1 cellular context compared by ENCODE assay signal in the genomic region with DNA sequence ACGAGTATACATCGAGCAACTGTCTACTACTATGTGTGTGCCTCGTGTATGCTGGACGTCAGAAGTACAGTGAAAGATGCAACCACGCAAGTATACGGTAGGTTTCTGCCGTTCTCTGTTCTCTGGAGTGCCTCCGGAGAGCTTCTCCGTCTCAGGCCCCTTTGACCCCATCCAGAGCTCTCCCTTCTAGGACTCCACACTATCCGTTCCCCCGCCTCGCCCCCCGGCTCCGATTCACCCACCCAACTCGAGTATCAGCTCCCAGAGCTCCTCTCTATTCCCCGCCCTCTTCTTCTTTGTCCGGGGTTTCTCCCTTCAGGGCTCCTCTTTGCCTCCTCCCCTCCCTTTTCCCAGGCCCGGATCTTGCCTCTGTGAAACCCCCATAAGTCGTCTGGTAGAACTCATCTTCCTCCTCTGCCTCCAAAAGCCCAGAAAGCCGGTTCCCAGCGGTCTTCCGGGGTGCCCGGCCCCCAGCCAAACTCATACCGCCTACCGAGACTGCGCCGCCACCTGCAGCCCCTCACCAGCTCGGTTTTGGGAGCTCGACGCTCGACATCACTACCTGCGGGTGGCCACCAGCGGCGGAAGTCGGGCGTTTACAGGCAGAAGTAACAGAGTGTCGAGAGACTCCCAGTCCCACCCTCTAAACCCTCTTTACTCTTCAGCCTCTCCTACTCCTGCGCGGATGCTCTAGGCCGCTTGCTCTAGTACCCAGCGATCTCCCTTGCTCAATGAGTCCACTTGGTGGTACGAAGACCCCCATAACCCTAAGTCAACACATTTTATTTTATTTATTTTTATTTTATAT.
TF ChIP-seq lines count a peak whose summit lies in the region.

A gene with protein sequence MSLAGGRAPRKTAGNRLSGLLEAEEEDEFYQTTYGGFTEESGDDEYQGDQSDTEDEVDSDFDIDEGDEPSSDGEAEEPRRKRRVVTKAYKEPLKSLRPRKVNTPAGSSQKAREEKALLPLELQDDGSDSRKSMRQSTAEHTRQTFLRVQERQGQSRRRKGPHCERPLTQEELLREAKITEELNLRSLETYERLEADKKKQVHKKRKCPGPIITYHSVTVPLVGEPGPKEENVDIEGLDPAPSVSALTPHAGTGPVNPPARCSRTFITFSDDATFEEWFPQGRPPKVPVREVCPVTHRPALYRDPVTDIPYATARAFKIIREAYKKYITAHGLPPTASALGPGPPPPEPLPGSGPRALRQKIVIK (minus strand): TSS at position 560 of the 808 bp plus-strand sequence. CDS start 76 bp downstream, at position 484.

TF ChIP-seq in HepG2, 621 proteins besides CTCF, POLR2A, EP300 and RAD21 (continued from another document and continues in another):
- TF ChIP-seq ZFP36L2 (CRISPR knock-in tag; IDR thresholded peaks at IDR 0.05): no peak
- TF ChIP-seq, protein P1, sequence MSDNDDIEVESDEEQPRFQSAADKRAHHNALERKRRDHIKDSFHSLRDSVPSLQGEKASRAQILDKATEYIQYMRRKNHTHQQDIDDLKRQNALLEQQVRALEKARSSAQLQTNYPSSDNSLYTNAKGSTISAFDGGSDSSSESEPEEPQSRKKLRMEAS (IDR thresholded peaks at IDR 0.05): peak; percentile 36
- peak; percentile 79; the same call in 1 of the 2 replicates for TF ChIP-seq CBX5 (CRISPR knock-in tag; IDR thresholded peaks at IDR 0.05; ENCODE audit: borderline replicate concordance)
- TF ChIP-seq TARDBP (CRISPR knock-in tag; IDR thresholded peaks at IDR 0.05): peak; percentile 95
- TF ChIP-seq ARID2 (CRISPR knock-in tag; IDR thresholded peaks at IDR 0.05; ENCODE audit: borderline replicate concordance): 0 out of 2 replicates have a peak, but pooled peaks have one; percentile 55
- TF ChIP-seq CEBPB (IDR thresholded peaks at IDR 0.05; ENCODE audit: borderline replicate concordance, low read depth, low read length): no peak
- TF ChIP-seq FOXK2 (IDR thresholded peaks at IDR 0.05): no peak
- TF ChIP-seq TRAFD1 (CRISPR knock-in tag; IDR thresholded peaks at IDR 0.05; ENCODE audit: borderline replicate concordance): no peak
- peak; percentile 93 for TF ChIP-seq KMT2B (CRISPR knock-in tag; IDR thresholded peaks at IDR 0.05)
- TF ChIP-seq, protein P2, sequence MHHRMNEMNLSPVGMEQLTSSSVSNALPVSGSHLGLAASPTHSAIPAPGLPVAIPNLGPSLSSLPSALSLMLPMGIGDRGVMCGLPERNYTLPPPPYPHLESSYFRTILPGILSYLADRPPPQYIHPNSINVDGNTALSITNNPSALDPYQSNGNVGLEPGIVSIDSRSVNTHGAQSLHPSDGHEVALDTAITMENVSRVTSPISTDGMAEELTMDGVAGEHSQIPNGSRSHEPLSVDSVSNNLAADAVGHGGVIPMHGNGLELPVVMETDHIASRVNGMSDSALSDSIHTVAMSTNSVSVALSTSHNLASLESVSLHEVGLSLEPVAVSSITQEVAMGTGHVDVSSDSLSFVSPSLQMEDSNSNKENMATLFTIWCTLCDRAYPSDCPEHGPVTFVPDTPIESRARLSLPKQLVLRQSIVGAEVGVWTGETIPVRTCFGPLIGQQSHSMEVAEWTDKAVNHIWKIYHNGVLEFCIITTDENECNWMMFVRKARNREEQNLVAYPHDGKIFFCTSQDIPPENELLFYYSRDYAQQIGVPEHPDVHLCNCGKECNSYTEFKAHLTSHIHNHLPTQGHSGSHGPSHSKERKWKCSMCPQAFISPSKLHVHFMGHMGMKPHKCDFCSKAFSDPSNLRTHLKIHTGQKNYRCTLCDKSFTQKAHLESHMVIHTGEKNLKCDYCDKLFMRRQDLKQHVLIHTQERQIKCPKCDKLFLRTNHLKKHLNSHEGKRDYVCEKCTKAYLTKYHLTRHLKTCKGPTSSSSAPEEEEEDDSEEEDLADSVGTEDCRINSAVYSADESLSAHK (CRISPR knock-in tag; IDR thresholded peaks at IDR 0.05; ENCODE audit: borderline replicate concordance): no peak
- no peak for TF ChIP-seq ZNF44 (CRISPR knock-in tag; IDR thresholded peaks at IDR 0.05)
- TF ChIP-seq EZH2 (conservative IDR thresholded peaks at IDR 0.05; ENCODE audit: low read depth, low read length): no peak
- TF ChIP-seq KMT2A (CRISPR knock-in tag; IDR thresholded peaks at IDR 0.05): peak; percentile 93
- TF ChIP-seq ZC3H13 (CRISPR knock-in tag; IDR thresholded peaks at IDR 0.05): no peak
- TF ChIP-seq MEIS2 (CRISPR knock-in tag; IDR thresholded peaks at IDR 0.05): peak; percentile 48; the same call in 1 of the 2 replicates
- TF ChIP-seq, protein P3, sequence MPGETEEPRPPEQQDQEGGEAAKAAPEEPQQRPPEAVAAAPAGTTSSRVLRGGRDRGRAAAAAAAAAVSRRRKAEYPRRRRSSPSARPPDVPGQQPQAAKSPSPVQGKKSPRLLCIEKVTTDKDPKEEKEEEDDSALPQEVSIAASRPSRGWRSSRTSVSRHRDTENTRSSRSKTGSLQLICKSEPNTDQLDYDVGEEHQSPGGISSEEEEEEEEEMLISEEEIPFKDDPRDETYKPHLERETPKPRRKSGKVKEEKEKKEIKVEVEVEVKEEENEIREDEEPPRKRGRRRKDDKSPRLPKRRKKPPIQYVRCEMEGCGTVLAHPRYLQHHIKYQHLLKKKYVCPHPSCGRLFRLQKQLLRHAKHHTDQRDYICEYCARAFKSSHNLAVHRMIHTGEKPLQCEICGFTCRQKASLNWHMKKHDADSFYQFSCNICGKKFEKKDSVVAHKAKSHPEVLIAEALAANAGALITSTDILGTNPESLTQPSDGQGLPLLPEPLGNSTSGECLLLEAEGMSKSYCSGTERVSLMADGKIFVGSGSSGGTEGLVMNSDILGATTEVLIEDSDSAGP (CRISPR knock-in tag; IDR thresholded peaks at IDR 0.05; ENCODE audit: borderline replicate concordance): peak; percentile 68; the same call in 1 of the 2 replicates
- TF ChIP-seq XBP1 (CRISPR knock-in tag; IDR thresholded peaks at IDR 0.05): no peak
- no peak for TF ChIP-seq REXO4 (CRISPR knock-in tag; IDR thresholded peaks at IDR 0.05; ENCODE audit: borderline replicate concordance)
- TF ChIP-seq HIC2 (CRISPR knock-in tag; IDR thresholded peaks at IDR 0.05; ENCODE audit: low read depth): 0 out of 2 replicates have a peak, but pooled peaks have one; percentile 38
- TF ChIP-seq ZNF138 (CRISPR knock-in tag; IDR thresholded peaks at IDR 0.05; ENCODE audit: low read depth): no peak
- no peak for TF ChIP-seq ZNF616 (CRISPR knock-in tag; IDR thresholded peaks at IDR 0.05; ENCODE audit: low read depth)
- TF ChIP-seq MAFG (CRISPR knock-in tag; IDR thresholded peaks at IDR 0.05): no peak
- no peak for TF ChIP-seq ZNF724P (CRISPR knock-in tag; IDR thresholded peaks at IDR 0.05; ENCODE audit: borderline replicate concordance)
- TF ChIP-seq NFE2L2 (IDR thresholded peaks at IDR 0.05; ENCODE audit: low read length): no peak
- no peak for TF ChIP-seq ZSCAN22 (CRISPR knock-in tag; IDR thresholded peaks at IDR 0.05)
- TF ChIP-seq RFX3 (CRISPR knock-in tag; IDR thresholded peaks at IDR 0.05): no peak
- TF ChIP-seq ZNF598 (CRISPR knock-in tag; IDR thresholded peaks at IDR 0.05; ENCODE audit: borderline replicate concordance): no peak
- TF ChIP-seq TCF12 (IDR thresholded peaks at IDR 0.05): no peak
- TF ChIP-seq TCF12 (CRISPR knock-in tag; IDR thresholded peaks at IDR 0.05): no peak
- TF ChIP-seq, protein P4, sequence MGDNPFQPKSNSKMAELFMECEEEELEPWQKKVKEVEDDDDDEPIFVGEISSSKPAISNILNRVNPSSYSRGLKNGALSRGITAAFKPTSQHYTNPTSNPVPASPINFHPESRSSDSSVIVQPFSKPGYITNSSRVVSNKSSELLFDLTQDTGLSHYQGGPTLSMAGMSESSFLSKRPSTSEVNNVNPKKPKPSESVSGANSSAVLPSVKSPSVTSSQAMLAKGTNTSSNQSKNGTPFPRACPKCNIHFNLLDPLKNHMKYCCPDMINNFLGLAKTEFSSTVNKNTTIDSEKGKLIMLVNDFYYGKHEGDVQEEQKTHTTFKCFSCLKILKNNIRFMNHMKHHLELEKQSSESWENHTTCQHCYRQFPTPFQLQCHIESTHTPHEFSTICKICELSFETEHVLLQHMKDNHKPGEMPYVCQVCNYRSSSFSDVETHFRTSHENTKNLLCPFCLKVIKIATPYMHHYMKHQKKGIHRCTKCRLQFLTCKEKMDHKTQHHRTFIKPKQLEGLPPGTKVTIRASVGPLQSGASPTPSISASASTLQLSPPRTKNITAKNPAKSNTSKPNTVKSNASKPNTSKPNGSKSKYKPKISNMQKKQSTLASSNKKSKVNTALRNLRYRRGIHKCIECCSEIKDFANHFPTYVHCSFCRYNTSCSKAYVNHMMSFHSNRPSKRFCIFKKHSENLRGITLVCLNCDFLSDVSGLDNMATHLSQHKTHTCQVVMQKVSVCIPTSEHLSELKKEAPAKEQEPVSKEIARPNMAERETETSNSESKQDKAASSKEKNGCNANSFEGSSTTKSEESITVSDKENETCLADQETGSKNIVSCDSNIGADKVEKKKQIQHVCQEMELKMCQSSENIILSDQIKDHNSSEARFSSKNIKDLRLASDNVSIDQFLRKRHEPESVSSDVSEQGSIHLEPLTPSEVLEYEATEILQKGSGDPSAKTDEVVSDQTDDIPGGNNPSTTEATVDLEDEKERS (CRISPR knock-in tag; IDR thresholded peaks at IDR 0.05): no peak; the same call in 1 of the 2 replicates
- no peak for TF ChIP-seq ZFP41 (CRISPR knock-in tag; IDR thresholded peaks at IDR 0.05; ENCODE audit: borderline replicate concordance)
- TF ChIP-seq HMG20B (CRISPR knock-in tag; conservative IDR thresholded peaks at IDR 0.05): 0 out of 2 replicates have a peak, but pooled peaks have one; percentile 45
- TF ChIP-seq ONECUT2 (CRISPR knock-in tag; IDR thresholded peaks at IDR 0.05): no peak
- TF ChIP-seq AGO1 (IDR thresholded peaks at IDR 0.05; ENCODE audit: low read depth, low read length, poor library complexity, severe bottlenecking): peak; percentile 46
- TF ChIP-seq, protein P5, sequence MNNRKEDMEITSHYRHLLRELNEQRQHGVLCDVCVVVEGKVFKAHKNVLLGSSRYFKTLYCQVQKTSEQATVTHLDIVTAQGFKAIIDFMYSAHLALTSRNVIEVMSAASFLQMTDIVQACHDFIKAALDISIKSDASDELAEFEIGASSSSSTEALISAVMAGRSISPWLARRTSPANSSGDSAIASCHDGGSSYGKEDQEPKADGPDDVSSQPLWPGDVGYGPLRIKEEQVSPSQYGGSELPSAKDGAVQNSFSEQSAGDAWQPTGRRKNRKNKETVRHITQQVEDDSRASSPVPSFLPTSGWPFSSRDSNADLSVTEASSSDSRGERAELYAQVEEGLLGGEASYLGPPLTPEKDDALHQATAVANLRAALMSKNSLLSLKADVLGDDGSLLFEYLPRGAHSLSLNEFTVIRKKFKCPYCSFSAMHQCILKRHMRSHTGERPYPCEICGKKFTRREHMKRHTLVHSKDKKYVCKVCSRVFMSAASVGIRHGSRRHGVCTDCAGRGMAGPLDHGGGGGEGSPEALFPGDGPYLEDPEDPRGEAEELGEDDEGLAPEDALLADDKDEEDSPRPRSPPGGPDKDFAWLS (CRISPR knock-in tag; IDR thresholded peaks at IDR 0.05; ENCODE audit: borderline replicate concordance): no peak
- TF ChIP-seq ZNF333 (CRISPR knock-in tag; IDR thresholded peaks at IDR 0.05; ENCODE audit: borderline replicate concordance): no peak
- no peak for TF ChIP-seq GRHL1 (CRISPR knock-in tag; conservative IDR thresholded peaks at IDR 0.05)
- TF ChIP-seq HCFC1 (IDR thresholded peaks at IDR 0.05; ENCODE audit: low read depth, low read length): peak; percentile 70; the same call in 1 of the 2 replicates
- TF ChIP-seq SOX5 (CRISPR knock-in tag; IDR thresholded peaks at IDR 0.05; ENCODE audit: borderline replicate concordance): peak; percentile 51; the same call in 1 of the 2 replicates
- peak; percentile 69; the same call in 1 of the 2 replicates for TF ChIP-seq BORCS8-MEF2B (CRISPR knock-in tag; IDR thresholded peaks at IDR 0.05)
- no peak for TF ChIP-seq GFI1 (CRISPR knock-in tag; IDR thresholded peaks at IDR 0.05; ENCODE audit: borderline replicate concordance)
- TF ChIP-seq TAF15 (IDR thresholded peaks at IDR 0.05; ENCODE audit: low read depth, low read length, poor library complexity, severe bottlenecking): no peak
- peak; percentile 65; the same call in 1 of the 2 replicates for TF ChIP-seq ZBTB38 (CRISPR knock-in tag; IDR thresholded peaks at IDR 0.05)
- TF ChIP-seq CREB1 (IDR thresholded peaks at IDR 0.05): 0 out of 2 replicates have a peak, but pooled peaks have one; percentile 7
- peak; percentile 64; the same call in 1 of the 2 replicates for TF ChIP-seq CREB1 (CRISPR knock-in tag; IDR thresholded peaks at IDR 0.05)
